8 cellular contexts compared by ENCODE assay signal in genomic region chr19:1237754-1238372, GRCh38. TPM values are rescaled to one million over a fixed set of nuclear protein-coding genes. Genes with fewer than 3 reads are reported as not detected.
DNase-seq lines count a peak whose midpoint lies in the region; ATAC-seq and TF ChIP-seq lines count a peak whose summit lies in the region.

A gene with protein sequence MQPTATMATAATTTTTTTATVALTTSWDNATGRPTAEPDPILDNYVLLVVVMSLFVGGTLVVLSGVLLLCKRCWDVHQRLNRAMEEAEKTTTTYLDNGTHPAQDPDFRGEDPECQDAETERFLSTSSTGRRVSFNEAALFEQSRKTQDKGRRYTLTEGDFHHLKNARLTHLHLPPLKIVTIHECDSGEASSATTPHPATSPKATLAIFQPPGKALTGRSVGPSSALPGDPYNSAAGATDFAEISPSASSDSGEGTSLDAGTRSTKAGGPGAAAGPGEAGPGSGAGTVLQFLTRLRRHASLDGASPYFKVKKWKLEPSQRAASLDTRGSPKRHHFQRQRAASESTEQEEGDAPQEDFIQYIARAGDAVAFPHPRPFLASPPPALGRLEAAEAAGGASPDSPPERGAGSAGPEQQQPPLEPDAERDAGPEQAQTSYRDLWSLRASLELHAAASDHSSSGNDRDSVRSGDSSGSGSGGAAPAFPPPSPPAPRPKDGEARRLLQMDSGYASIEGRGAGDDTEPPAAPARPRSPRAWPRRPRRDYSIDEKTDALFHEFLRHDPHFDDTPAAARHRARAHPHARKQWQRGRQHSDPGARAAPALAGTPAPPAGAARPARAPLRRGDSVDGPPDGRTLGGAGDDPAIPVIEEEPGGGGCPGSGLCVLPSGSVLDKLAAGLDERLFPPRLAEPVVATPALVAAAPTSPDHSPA (minus strand): TSS chr19:1238005. CDS start chr19:1236100, 1,905 bp downstream.

- H3K4me2 ChIP-seq in osteoblast (ENCODE audit: insufficient read depth, low read length): peak within 1 kb of the TSS; percentile 88

- intact Hi-C loops in esophagus muscularis mucosa (cut with DNase I): no loop called here

- in situ Hi-C loops in GM13976 (cut with MboI; ENCODE audit: low sequenced_read_pairs, unreplicated experiment): no loop called here

- no peak for ATAC-seq in HG02885 (IDR thresholded peaks at IDR 0.05; ENCODE audit: poor library complexity, unreplicated experiment)

- no peak within 1 kb of the TSS for H3K27ac ChIP-seq in ACC112 (ENCODE audit: low read depth, low read length)
- peak within 1 kb of the TSS; percentile 91 to 100 (median 100) for H3K27ac ChIP-seq in esophagus muscularis mucosa (replicated peaks in 1 of 4)
- H3K27ac ChIP-seq in osteoblast (ENCODE audit: low read depth, low read length): peak within 1 kb of the TSS; percentile 53

- H3K9me3 ChIP-seq in esophagus muscularis mucosa: no peaks in the 10 kb centered on the region
- H3K9me3 ChIP-seq in osteoblast (ENCODE audit: low read depth, low read length): no peaks in the 10 kb centered on the region

- TF ChIP-seq POLR2A in esophagus muscularis mucosa (IDR thresholded peaks at IDR 0.05; ENCODE audit: low read depth): no peak

- WGBS in esophagus muscularis mucosa: 0% methylated on average over 3 of the region's 87 CpGs

- H3K27me3 ChIP-seq in ACC112 (ENCODE audit: insufficient read depth, low read length): no peaks in the 10 kb centered on the region
- H3K27me3 ChIP-seq in esophagus muscularis mucosa: peaks cover 0 to 14% (median 2%) of the 10 kb centered on the region in 4 donors
- H3K27me3 ChIP-seq in osteoblast (ENCODE audit: insufficient read depth, low read length): no peaks in the 10 kb centered on the region

- peak within 1 kb of the TSS; percentile 79 for H3K4me3 ChIP-seq in ACC112 (ENCODE audit: low read depth, low read length)
- H3K4me3 ChIP-seq in WI38 (ENCODE audit: low read depth, low read length): peak within 1 kb of the TSS; percentile 76
- H3K4me3 ChIP-seq in esophagus muscularis mucosa: peak within 1 kb of the TSS; percentile 60 to 62 (median 61)
- H3K4me3 ChIP-seq in osteoblast (ENCODE audit: insufficient read depth, low read length): peak within 1 kb of the TSS; percentile 84

- H3K36me3 ChIP-seq in ACC112 (ENCODE audit: insufficient read depth, low read length) (no peaks in the 10 kb centered on the region), esophagus muscularis mucosa (peaks cover 0 to 3% (median 0%) of the 10 kb centered on the region in 4 donors), osteoblast (ENCODE audit: insufficient read depth, low read length) (peaks cover 14% of the 10 kb centered on the region)

- peaks cover 11% of the 10 kb centered on the region for H3K4me1 ChIP-seq in ACC112 (ENCODE audit: control insufficient read depth, insufficient read depth, low read length, unreplicated experiment)
- peaks cover 47 to 73% (median 64%) of the 10 kb centered on the region in 4 donors for H3K4me1 ChIP-seq in esophagus muscularis mucosa
- peaks cover 22% of the 10 kb centered on the region for H3K4me1 ChIP-seq in osteoblast (ENCODE audit: insufficient read depth, low read length)

- TF ChIP-seq CTCF in GM13976 (IDR thresholded peaks at IDR 0.05; ENCODE audit: borderline replicate concordance, control extremely low read depth, extremely low read depth, insufficient read depth, missing control alignments): no peak
- no peak for TF ChIP-seq CTCF in WI38 (IDR thresholded peaks at IDR 0.05; ENCODE audit: low read depth, low read length)
- no peak for TF ChIP-seq CTCF in esophagus muscularis mucosa (IDR thresholded peaks at IDR 0.05)
- no peak for TF ChIP-seq CTCF in osteoblast (IDR thresholded peaks at IDR 0.05; ENCODE audit: extremely low read depth, low read depth, low read length)

- H2AFZ ChIP-seq in ACC112 (ENCODE audit: low read length, unreplicated experiment): no peak within 1 kb of the TSS
- peak within 1 kb of the TSS; percentile 65 for H2AFZ ChIP-seq in osteoblast (ENCODE audit: low read length)

- TF ChIP-seq EP300 in esophagus muscularis mucosa (IDR thresholded peaks at IDR 0.05): no peak

- DNase-seq in GM13976 (ENCODE audit: low spot score) (peak; percentile 67), esophagus muscularis mucosa (ENCODE audit: extremely low spot score) (no peak), osteoblast (ENCODE audit: insufficient read length, low spot score, missing footprints) (peak; percentile 97), OCI-M2 (lab: John Stamatoyannopoulos, UW; ENCODE audit: unreplicated experiment) (no peak)
- no peak for DNase-seq in effector CD4-positive, alpha-beta T cell

- H4K20me1 ChIP-seq in osteoblast (ENCODE audit: insufficient read depth, low read length): peaks cover 21% of the 10 kb centered on the region

- H3K79me2 ChIP-seq in ACC112 (ENCODE audit: control insufficient read depth, insufficient read depth, low read length, unreplicated experiment) (peaks cover 11% of the 10 kb centered on the region), osteoblast (ENCODE audit: insufficient read depth, low read length) (peaks cover 30% of the 10 kb centered on the region)

RNA-seq across cellular contexts. Expression of the gene that starts here (rescaled TPM):
- total RNA-seq in esophagus muscularis mucosa (1 to 10 TPM in 1 of 4 donors, under 1 TPM in 2, not detected in 1; 0.58 to 1.0 (median 0.99) TPM), osteoblast (1.8 and 2.9 TPM in 2 replicates)

Comparison
In these comparisons a context has a peak if more than half of its experiments do, and no peak if none do; other contexts are left out.
1. DNase-seq: peak in GM13976 (single experiment) and osteoblast (single experiment); none in esophagus muscularis mucosa (single experiment), OCI-M2 (single experiment) and effector CD4-positive, alpha-beta T cell (single experiment).
2. Peak in every context shown above with its lines, with median percentiles within 50 percentile points of each other: H3K4me3 ChIP-seq.